In genomic region chr11:93850585-93851018, GRCh38 we compare ENCODE assay signal across 2 cellular contexts.
TF ChIP-seq lines count a peak whose summit lies in the region.

TSS of gene VSTM5 (minus strand) at chr11:93850618. CDS start at chr11:93850502, 116 bp downstream.

TF ChIP-seq in SK-N-SH, 30 proteins besides CTCF, POLR2A, EP300 and RAD21 (continued from another document):
- no peak for TF ChIP-seq YY1 (IDR thresholded peaks at IDR 0.05; ENCODE audit: low read depth)
- TF ChIP-seq USF1 (IDR thresholded peaks at IDR 0.05; ENCODE audit: borderline replicate concordance, low read depth) = no peak
- no peak for TF ChIP-seq FOXM1 (IDR thresholded peaks at IDR 0.05; ENCODE audit: low read depth)
- TF ChIP-seq IRF3 (IDR thresholded peaks at IDR 0.05; ENCODE audit: low read depth, low read length) = no peak
- TF ChIP-seq NFIC (IDR thresholded peaks at IDR 0.05; ENCODE audit: borderline replicate concordance) = no peak
- TF ChIP-seq ZBTB33 (IDR thresholded peaks at IDR 0.05; ENCODE audit: borderline replicate concordance, low read depth) = no peak
- TF ChIP-seq EZH2phosphoT487 (IDR thresholded peaks at IDR 0.05; ENCODE audit: borderline replicate concordance, low read depth) = no peak
- TF ChIP-seq NRF1 (IDR thresholded peaks at IDR 0.05; ENCODE audit: low read depth, low read length) = no peak
- no peak for TF ChIP-seq ELF1 (IDR thresholded peaks at IDR 0.05)
- TF ChIP-seq SMC3 (IDR thresholded peaks at IDR 0.05; ENCODE audit: low read depth, low read length) = no peak

TF ChIP-seq in SK-N-SH treated with all-trans-retinoic acid at 6 μM for 48 hours, 23 proteins besides CTCF, POLR2A, EP300 and RAD21 (continued from another document):
- TF ChIP-seq TSHZ2 (CRISPR knock-in tag; IDR thresholded peaks at IDR 0.05) (no peak), ZFP3 (CRISPR knock-in tag; IDR thresholded peaks at IDR 0.05) (no peak), ESRRG (CRISPR knock-in tag; IDR thresholded peaks at IDR 0.05) (no peak), ZFP30 (CRISPR knock-in tag; IDR thresholded peaks at IDR 0.05) (no peak)
TF ChIP-seq in SK-N-SH treated with all-trans-retinoic acid at 6 μM for 48 hours: peak in this region for 0.
